ENCODE assay signal across 8 cellular contexts in genomic region chr16:83826146-83826913, GRCh38. TPM values are rescaled to one million over a fixed set of nuclear protein-coding genes. Genes with fewer than 3 reads are reported as not detected.
A peak's percentile ranks its signal among the peaks of the same experiment; 100 is the strongest.
DNase-seq lines count a peak whose midpoint lies in the region; ATAC-seq, FAIRE-seq and TF ChIP-seq lines count a peak whose summit lies in the region.

No MANE protein-coding gene starts in this region.

- H3K27ac ChIP-seq in A549 (0 out of 6 replicates have a peak overlapping the region, but pooled peaks of 1 of the 2 experiments have one; percentile 31), PC-9 (no peak overlapping the region)

- no peaks in the 10 kb centered on the region for H3K9me3 Mint-ChIP-seq in activated T-cell treated with anti-CD3 and anti-CD28 coated beads, Interleukin-2, amount 50 U/mL, for 72 hours
- no peaks in the 10 kb centered on the region for H3K9me3 Mint-ChIP-seq in neural crest cell

- no peaks in the 10 kb centered on the region for H3K27me3 Mint-ChIP-seq in activated T-cell treated with anti-CD3 and anti-CD28 coated beads, Interleukin-2, amount 50 U/mL, for 72 hours (ENCODE audit: low read depth)
- peaks cover 3% of the 10 kb centered on the region for H3K27me3 Mint-ChIP-seq in neural crest cell (ENCODE audit: low read depth)

- H3K9me3 ChIP-seq in A549 (no peaks in the 10 kb centered on the region), PC-9 (ENCODE audit: insufficient read depth, low read depth) (no peaks in the 10 kb centered on the region; the same call in 1 of the 2 replicates)

- H3K36me3 ChIP-seq in PC-9 (ENCODE audit: low read depth): no peaks in the 10 kb centered on the region

- H3K9me2 ChIP-seq in PC-9 (ENCODE audit: insufficient read depth): no peaks in the 10 kb centered on the region

- CTCF ChIA-PET in A549 (lab: Yijun Ruan, JAX) (interaction anchor here (0.6 to 5.3 kb wide), 35 partner anchors 9 to 281 kb away, joined by 3 to 74 read pairs (median 5); partner anchors contain the start of genes MLYCD and SLC38A8), PC-9 (lab: Charles Lee) (interaction anchor here (0.9 kb wide), 1 partner anchor 14 kb away, joined by 3 read pairs; no protein-coding TSS in a partner anchor)

- peak; percentile 72 to 82 for DNase-seq in A549 (ENCODE audit: low read depth in 1 of 2, low spot score in 1 of 2)
- DNase-seq in PC-9: peak; percentile 85 to 88
- peak; percentile 80 to 85 for DNase-seq in activated T-cell treated with anti-CD3 and anti-CD28 coated beads, Interleukin-2, amount 50 U/mL, for 72 hours
- DNase-seq in fibroblast of peridontal ligament (ENCODE audit: extremely low read depth): peak; percentile 58
- peak; percentile 91 for DNase-seq in neural crest cell (ENCODE audit: low read depth, low spot score)
- DNase-seq in stimulated activated naive CD8-positive, alpha-beta T cell treated with anti-CD3 and anti-CD28 coated beads, Interleukin-15, Interleukin-2, amounts not matched to agents 100 U/mL and 50 U/mL, for 24 hours: peak; percentile 86

- WGBS in A549 (ENCODE audit: missing lambda C conversion rate): 26% methylated on average over 21 of the region's 21 CpGs

- peak; percentile 87 to 91 for TF ChIP-seq RAD21 in A549 (conservative IDR thresholded peaks at IDR 0.05 in 1 of 2, IDR thresholded peaks at IDR 0.05 in 1 of 2)

- no peak overlapping the region for H3K4me3 Mint-ChIP-seq in activated T-cell treated with anti-CD3 and anti-CD28 coated beads, Interleukin-2, amount 50 U/mL, for 72 hours
- no peak overlapping the region for H3K4me3 Mint-ChIP-seq in neural crest cell

- no peaks in the 10 kb centered on the region for H3K79me2 ChIP-seq in PC-9 (ENCODE audit: low read depth)

- POLR2A ChIA-PET in A549 (lab: Yijun Ruan, JAX) (no interaction called here), PC-9 (lab: Charles Lee; ENCODE audit: unreplicated experiment) (no interaction called here)

- no peak for TF ChIP-seq POLR2A in A549 (IDR thresholded peaks at IDR 0.05; ENCODE audit: low read length)

- no TSS peak for BruUV-seq in PC-9 (replicated peaks; lab: Mats Ljungman, UMichigan)

- FAIRE-seq in A549 (lab: Jason Lieb, UNC): no peak

- H2AFZ ChIP-seq in PC-9: 0 out of 2 replicates have a peak overlapping the region, but pooled peaks have one; percentile 61

- H3K27me3 ChIP-seq in PC-9 (ENCODE audit: insufficient read depth, low read depth): peaks cover 35% of the 10 kb centered on the region; the same call in 1 of the 2 replicates

- TF ChIP-seq CTCF in A549 (IDR thresholded peaks at IDR 0.05) (peak; percentile 89), PC-9 (conservative IDR thresholded peaks at IDR 0.05) (peak; percentile 91), neural crest cell (conservative IDR thresholded peaks at IDR 0.05) (peak; percentile 96)

- ATAC-seq in A549: peak; percentile 88 to 96
- peak; percentile 79 for ATAC-seq in GM18502 (IDR thresholded peaks at IDR 0.05; ENCODE audit: poor library complexity, unreplicated experiment)
- peak; percentile 72 for ATAC-seq in HG03520 (IDR thresholded peaks at IDR 0.05; ENCODE audit: unreplicated experiment)
- ATAC-seq in activated T-cell treated with anti-CD3 and anti-CD28 coated beads, Interleukin-2, amount 50 U/mL, for 72 hours (replicated peaks in 1 of 2): peak; percentile 92
- ATAC-seq in stimulated activated naive CD8-positive, alpha-beta T cell treated with anti-CD3 and anti-CD28 coated beads, Interleukin-15, Interleukin-2, amounts not matched to agents 100 U/mL and 50 U/mL, for 24 hours: peak; percentile 84

- H3K27ac Mint-ChIP-seq in activated T-cell treated with anti-CD3 and anti-CD28 coated beads, Interleukin-2, amount 50 U/mL, for 72 hours: no peak overlapping the region
- H3K27ac Mint-ChIP-seq in neural crest cell (ENCODE audit: unreplicated experiment): no peak overlapping the region

- no peaks in the 10 kb centered on the region for H3K36me3 Mint-ChIP-seq in activated T-cell treated with anti-CD3 and anti-CD28 coated beads, Interleukin-2, amount 50 U/mL, for 72 hours (ENCODE audit: insufficient read depth in 2 of 2)
- H3K36me3 Mint-ChIP-seq in neural crest cell (ENCODE audit: low read depth): no peaks in the 10 kb centered on the region

- H3K4me3 ChIP-seq in A549 (no peak overlapping the region), PC-9 (no peak overlapping the region)

- H4K20me1 ChIP-seq in PC-9 (ENCODE audit: insufficient read depth): no peaks in the 10 kb centered on the region

- H3F3A ChIP-seq in PC-9 (ENCODE audit: insufficient read depth, low read depth): no peaks in the 10 kb centered on the region

- no peaks in the 10 kb centered on the region for H3K4me1 Mint-ChIP-seq in activated T-cell treated with anti-CD3 and anti-CD28 coated beads, Interleukin-2, amount 50 U/mL, for 72 hours (ENCODE audit: low read depth)
- H3K4me1 Mint-ChIP-seq in neural crest cell: peaks cover 10% of the 10 kb centered on the region

- intact Hi-C loops in PC-9 (cut with micrococcal nuclease; ENCODE audit: unreplicated experiment): loop anchor here (1.0 to 10.0 kb wide), 5 partner anchors 53 to 348 kb away; partner anchors contain the start of genes OSGIN1 and SLC38A8

- no peak for TF ChIP-seq EP300 in A549 (IDR thresholded peaks at IDR 0.05)

- peak overlapping the region; percentile 49 for H3K4me2 ChIP-seq in A549
- H3K4me2 ChIP-seq in PC-9: peak overlapping the region; percentile 43

- H3K4me1 ChIP-seq in A549 (peaks cover 3% of the 10 kb centered on the region; the same call in 1 of the 3 replicates), PC-9 (replicated peaks; ENCODE audit: insufficient read depth) (peaks cover 9% of the 10 kb centered on the region; the same call in 1 of the 2 replicates)

TF ChIP-seq in A549, 52 proteins besides CTCF, POLR2A, EP300 and RAD21:
- peak; percentile 85 for TF ChIP-seq SMC3 (IDR thresholded peaks at IDR 0.05)
- TF ChIP-seq HES2 (IDR thresholded peaks at IDR 0.05): no peak

RNA-seq across cellular contexts. Expression of gene HSBP1, which starts 18.6 kb away (rescaled TPM):
- polyA plus RNA-seq in A549 (2011; rRNA removed): 236 and 280 TPM in 2 replicates
- 147 and 175 TPM in 2 replicates for polyA plus RNA-seq in A549 (2012; cell fraction: cytosol; rRNA removed)
- 16.4 and 29.1 TPM in 2 replicates for polyA plus RNA-seq in A549 (2012; cell fraction: nucleus; rRNA removed)
- 185 to 206 TPM (median 190 TPM) in 3 replicates for polyA plus RNA-seq in A549 (2017; fragmentation: RNase III; extraction: RNeasy Plus Mini Kit Qiagen cat#74134 plus additional on column Dnase treatment)
- 43.5 and 58.5 TPM in 2 replicates for polyA minus RNA-seq in A549 (2011; rRNA and poly(A)+ RNA removed)
- 89.9 and 130 TPM in 2 replicates for total RNA-seq in PC-9 (2021)
- 10 to 100 TPM; 35.7 to 41.3 TPM for total RNA-seq in activated T-cell treated with anti-CD3 and anti-CD28 coated beads, Interleukin-2, amount 50 U/mL, for 72 hours
- total RNA-seq in neural crest cell: 237 and 241 TPM in 2 replicates
